16 cellular contexts compared by ENCODE assay signal in the genomic region with DNA sequence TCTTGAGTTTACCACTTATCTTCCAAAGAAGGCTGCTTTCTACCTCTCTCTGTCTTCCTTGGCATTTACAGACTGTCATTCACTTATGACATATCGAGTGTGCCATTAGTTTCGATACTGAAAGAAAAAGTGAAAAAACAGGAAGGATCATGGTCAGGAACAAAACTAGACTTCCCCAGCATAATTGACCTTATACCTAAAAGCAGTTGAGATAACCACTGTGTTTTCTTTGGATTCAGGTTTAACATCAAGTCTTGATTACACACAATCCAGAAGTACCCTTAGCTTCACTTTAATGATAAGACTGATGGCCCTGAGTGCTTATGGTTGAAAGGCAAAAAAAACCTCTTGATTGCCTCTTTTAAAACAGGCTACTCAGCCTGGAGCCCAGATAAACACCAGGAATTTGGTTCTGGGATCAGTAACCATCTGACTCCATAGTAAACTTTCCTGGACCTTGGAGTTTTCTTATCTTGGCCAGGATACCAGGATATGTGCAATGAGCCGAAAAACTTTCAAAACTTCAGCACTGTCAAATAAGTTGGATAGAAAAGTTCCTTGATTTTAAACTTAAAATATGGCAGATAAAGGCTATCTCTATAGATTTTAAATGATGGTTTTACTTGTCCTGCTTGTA. TPM values are rescaled to one million over a fixed set of nuclear protein-coding genes. Genes with fewer than 3 reads are reported as not detected.
DNase-seq lines count a peak whose midpoint lies in the region; ATAC-seq and TF ChIP-seq lines count a peak whose summit lies in the region.
"Had no signal": no experiment of that assay in that cellular context is flagged by ENCODE, and none has a peak within 500 bp of the region (broad histone marks: within the 10 kb centered on the region; RNA-seq: fewer than 3 reads in every experiment).

No MANE protein-coding gene starts in this region.

- no peak overlapping the region for H3K4me2 ChIP-seq in OCI-LY7 (ENCODE audit: low read length)

- no peaks in the 10 kb centered on the region for H3K36me3 Mint-ChIP-seq in CD14-positive monocyte
- H3K36me3 Mint-ChIP-seq in CD4-positive, alpha-beta memory T cell, result no peaks in the 10 kb centered on the region

- H3K9me3 Mint-ChIP-seq in CD14-positive monocyte, result peaks cover 0 to 3% (median 0%) of the 10 kb centered on the region in 7 donors
- H3K9me3 Mint-ChIP-seq in CD4-positive, alpha-beta memory T cell, result peaks cover 0 to 2% (median 0%) of the 10 kb centered on the region in 8 donors

- DNase-seq in CD14-positive monocyte (ENCODE audit: low spot score), result no peak
- peak; percentile 39 for DNase-seq in KBM-7
- no peak for DNase-seq in adrenal gland
- DNase-seq in mucosa of descending colon, result no peak
- no peak for DNase-seq in UCSD-AML1 (lab: John Stamatoyannopoulos, UW; ENCODE audit: unreplicated experiment)
- DNase-seq in CD4-positive, alpha-beta memory T cell, result no peak
- no peak for DNase-seq in OCI-LY7 (ENCODE audit: low spot score)
- DNase-seq: amygdala; DMS79; effector CD8-positive, alpha-beta T cell; NCI-H1092 treated with DMSO at 0.1 percent for 48 hours; NCI-H524 treated with DMSO at 0.1 percent for 48 hours; stimulated activated CD4-positive, alpha-beta T cell treated with anti-CD3 and anti-CD28 coated beads, Interleukin-15, amount 100 ng/mL, for 24 hours; stimulated activated CD8-positive, alpha-beta memory T cell treated with anti-CD3 and anti-CD28 coated beads, Interleukin-4, amount 100 ng/mL, for 48 hours had no signal

- H3K27ac ChIP-seq in adrenal gland (peak overlapping the region in 3 of 5 donors; percentile 36 to 45 (median 45)), OCI-LY7 (ENCODE audit: low read depth, low read length, poor library complexity, severe bottlenecking) (no peak overlapping the region)
- no peak overlapping the region for H3K27ac ChIP-seq in CD4-positive, alpha-beta memory T cell (ENCODE audit: low read depth, low read length)
- H3K27ac ChIP-seq: SJSA1 had no signal

- CTCF ChIA-PET in CD4-positive, alpha-beta memory T cell (lab: Charles Lee; ENCODE audit: partially characterized antibody), result no interaction called here
- CTCF ChIA-PET in OCI-LY7 (lab: Charles Lee; ENCODE audit: unreplicated experiment), result no interaction called here

- H3K4me3 Mint-ChIP-seq in CD14-positive monocyte, result peak overlapping the region; percentile 53 to 84
- H3K4me3 Mint-ChIP-seq in CD4-positive, alpha-beta memory T cell, result no peak overlapping the region

- intact Hi-C loops in CD14-positive monocyte (cut with micrococcal nuclease) (loop anchor here in 1 of 2 donors (10.0 kb wide), 1 partner anchor 1954 kb away; no protein-coding TSS in a partner anchor), adrenal gland (cut with DNase I) (no loop called here), mucosa of descending colon (cut with DNase I, micrococcal nuclease) (no loop called here), OCI-LY7 (cut with micrococcal nuclease; ENCODE audit: unreplicated experiment) (no loop called here)
- intact Hi-C loops in CD4-positive, alpha-beta memory T cell (cut with micrococcal nuclease), result no loop called here

- POLR2A ChIA-PET in CD4-positive, alpha-beta memory T cell (lab: Charles Lee; ENCODE audit: partially characterized antibody), result no interaction called here
- POLR2A ChIA-PET in OCI-LY7 (lab: Charles Lee), result no interaction called here

- H3K4me1 ChIP-seq in adrenal gland (replicated peaks in 1 of 2) (peaks cover 5 to 6% of the 10 kb centered on the region in 2 donors), mucosa of descending colon (ENCODE audit: low read depth) (peaks cover 7% of the 10 kb centered on the region), OCI-LY7 (ENCODE audit: insufficient read depth, low read length, poor library complexity, severe bottlenecking) (no peaks in the 10 kb centered on the region)
- H3K4me1 ChIP-seq in CD4-positive, alpha-beta memory T cell (ENCODE audit: insufficient read depth, low read length), result peaks cover 7% of the 10 kb centered on the region

- BruUV-seq in OCI-LY7 (replicated peaks; lab: Mats Ljungman, UMichigan), result no TSS peak

- H4K20me1 ChIP-seq in OCI-LY7 (ENCODE audit: insufficient read depth, low read length), result no peaks in the 10 kb centered on the region

- TF ChIP-seq POLR2A in adrenal gland (IDR thresholded peaks at IDR 0.05), result no peak

- H3K79me2 ChIP-seq in OCI-LY7 (ENCODE audit: insufficient read depth, low read depth, low read length), result no peaks in the 10 kb centered on the region

- peak overlapping the region; percentile 74 to 91 (median 81) for H3K27ac Mint-ChIP-seq in CD14-positive monocyte
- no peak overlapping the region for H3K27ac Mint-ChIP-seq in CD4-positive, alpha-beta memory T cell

- H2AFZ ChIP-seq in OCI-LY7 (ENCODE audit: low read length), result no peak overlapping the region

- no peak overlapping the region for H3K4me3 ChIP-seq in adrenal gland
- no peak overlapping the region for H3K4me3 ChIP-seq in mucosa of descending colon
- H3K4me3 ChIP-seq in CD4-positive, alpha-beta memory T cell (ENCODE audit: low read length in 2 of 2), result no peak overlapping the region
- H3K4me3 ChIP-seq in OCI-LY7 (ENCODE audit: low read depth, low read length, poor library complexity, severe bottlenecking), result no peak overlapping the region
- H3K4me3 ChIP-seq: SJSA1 had no signal

- H3K4me1 Mint-ChIP-seq in CD14-positive monocyte, result peaks cover 18% of the 10 kb centered on the region
- peaks cover 6 to 12% (median 9%) of the 10 kb centered on the region in 4 donors for H3K4me1 Mint-ChIP-seq in CD4-positive, alpha-beta memory T cell

- no peaks in the 10 kb centered on the region for H3K36me3 ChIP-seq in adrenal gland (replicated peaks in 1 of 2)
- no peaks in the 10 kb centered on the region for H3K36me3 ChIP-seq in mucosa of descending colon (ENCODE audit: low read depth)
- no peaks in the 10 kb centered on the region for H3K36me3 ChIP-seq in CD4-positive, alpha-beta memory T cell (ENCODE audit: insufficient read depth, low read length)
- H3K36me3 ChIP-seq in OCI-LY7 (ENCODE audit: insufficient read depth, low read length), result no peaks in the 10 kb centered on the region
- H3K36me3 ChIP-seq: SJSA1 had no signal

- 48 to 52% (median 51%) methylated on average over 3 of the region's 3 CpGs for WGBS in adrenal gland, 4 donors

- H3K27me3 ChIP-seq in adrenal gland, result no peaks in the 10 kb centered on the region
- peaks cover 8% of the 10 kb centered on the region for H3K27me3 ChIP-seq in CD4-positive, alpha-beta memory T cell (ENCODE audit: insufficient read depth, low read length)
- H3K27me3 ChIP-seq: SJSA1 had no signal

- no peaks in the 10 kb centered on the region for H3K9me3 ChIP-seq in adrenal gland (replicated peaks in 1 of 3)
- no peaks in the 10 kb centered on the region for H3K9me3 ChIP-seq in mucosa of descending colon
- no peaks in the 10 kb centered on the region for H3K9me3 ChIP-seq in CD4-positive, alpha-beta memory T cell (ENCODE audit: control insufficient read depth in 1 of 2, low read length in 2 of 2)
- no peaks in the 10 kb centered on the region for H3K9me3 ChIP-seq in OCI-LY7 (ENCODE audit: low read length)
- H3K9me3 ChIP-seq: SJSA1 had no signal

- H3K27me3 Mint-ChIP-seq in CD14-positive monocyte (ENCODE audit: low read depth in 3 of 3), result peaks cover 13 to 20% (median 19%) of the 10 kb centered on the region in 3 donors
- peaks cover 26 to 31% of the 10 kb centered on the region in 2 donors for H3K27me3 Mint-ChIP-seq in CD4-positive, alpha-beta memory T cell

- in situ Hi-C loops in KBM-7 (cut with MboI; ENCODE audit: low pct_unique_long_range_greater_than_20kb, low sequenced_read_pairs), result no loop called here

- TF ChIP-seq CTCF in CD14-positive monocyte (IDR thresholded peaks at IDR 0.05) (no peak), adrenal gland (IDR thresholded peaks at IDR 0.05) (no peak), mucosa of descending colon (IDR thresholded peaks at IDR 0.05) (no peak), OCI-LY7 (conservative IDR thresholded peaks at IDR 0.05; ENCODE audit: low read length) (no peak)

- H3K9me2 ChIP-seq in OCI-LY7 (ENCODE audit: insufficient read depth, low read length), result no peaks in the 10 kb centered on the region

- ATAC-seq in mucosa of descending colon (peak; percentile 44), HG03095 (IDR thresholded peaks at IDR 0.05; ENCODE audit: unreplicated experiment) (no peak)

RNA-seq across cellular contexts. Expression of a gene that starts 5.0 kb away (rescaled TPM):
- polyA plus RNA-seq in CD14-positive monocyte (1 to 10 TPM; 1.7 to 3.1 TPM), adrenal gland (100 to 1,000 TPM in 1 of 3 donors, 10 to 100 TPM in 2; 27.3 to 186 (median 87.8) TPM)
- total RNA-seq in adrenal gland (10 to 100 TPM; 16.7 to 53.3 (median 34.5) TPM), mucosa of descending colon (10 to 100 TPM; 42.1 to 74.7 (median 64.9) TPM), OCI-LY7 (2022) (not detected in 2 replicates)
- total RNA-seq in CD4-positive, alpha-beta memory T cell, result under 1 TPM; 0.15 to 0.28 TPM
- polyA plus RNA-seq in CD4-positive, alpha-beta memory T cell, result under 1 TPM in 1 of 2 donors, not detected in 1; 0.40 TPM
- total RNA-seq in OCI-LY7 (2014; rRNA removed; shearing (Covaris generic)), result not detected in 2 replicates

Comparison
In these comparisons a context has a peak if more than half of its experiments do, and no peak if none do; other contexts are left out.
1. H3K27ac Mint-ChIP-seq: peak in CD14-positive monocyte (7 of 7); none in CD4-positive, alpha-beta memory T cell (0 of 7).
2. H3K4me3 Mint-ChIP-seq: peak in CD14-positive monocyte (2 of 2); none in CD4-positive, alpha-beta memory T cell (0 of 8).
3. H3K27ac ChIP-seq: peak in adrenal gland (3 of 5); none in CD4-positive, alpha-beta memory T cell (single experiment) and OCI-LY7 (single experiment).
4. RNA of a gene that starts 5.0 kb away (total RNA-seq): 42.1 to 74.7 TPM in mucosa of descending colon and 16.7 to 53.3 TPM in adrenal gland; 0.15 to 0.28 TPM in CD4-positive, alpha-beta memory T cell and not detected in OCI-LY7; every median in the first group is over 10 times any median in the second.